29 cellular contexts compared by ENCODE assay signal in the genomic region with DNA sequence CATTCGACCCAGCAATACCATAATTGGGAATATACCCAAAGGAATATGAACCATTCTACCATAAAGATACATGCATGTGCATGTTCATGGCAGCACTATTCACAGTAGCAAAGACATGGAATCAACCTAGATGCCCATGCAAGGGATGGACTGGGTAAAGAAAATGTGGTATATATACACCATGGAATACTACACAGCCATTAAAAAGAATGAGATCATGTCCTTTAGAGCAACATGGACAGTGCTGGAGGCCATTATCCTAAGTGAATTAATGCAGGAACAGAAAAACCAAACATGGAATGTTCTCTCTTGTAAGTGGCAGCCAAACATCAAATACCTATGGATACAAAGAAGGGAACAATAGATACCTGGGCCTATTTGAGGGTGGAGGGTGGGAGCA. TPM values are rescaled to one million over a fixed set of nuclear protein-coding genes. Genes with fewer than 3 reads are reported as not detected.
"Had no signal": no experiment of that assay in that cellular context is flagged by ENCODE, and none has a peak within 500 bp of the region (broad histone marks: within the 10 kb centered on the region; RNA-seq: fewer than 3 reads in every experiment).

No MANE protein-coding gene starts in this region.

- H3K4me1 ChIP-seq: colonic mucosa had no signal

- H3K27me3 Mint-ChIP-seq: dendritic cell treated with granulocyte-macrophage colony-stimulating factor and Interleukin-4, amounts not matched to agents 40 ng/mL and 50 ng/mL, for 4 days; effector memory CD8-positive, alpha-beta T cell; naive B cell had no signal

- H3K4me3 ChIP-seq: colonic mucosa, esophagus squamous epithelium, gastrocnemius medialis, heart right ventricle, left lung, lower lobe of right lung, mucosa of descending colon had no signal

- H3K36me3 ChIP-seq: colonic mucosa, esophagus squamous epithelium, gastrocnemius medialis, heart right ventricle, left lung, lower lobe of right lung had no signal

- H3K9me3 Mint-ChIP-seq: dendritic cell treated with granulocyte-macrophage colony-stimulating factor and Interleukin-4, amounts not matched to agents 40 ng/mL and 50 ng/mL, for 4 days; effector memory CD8-positive, alpha-beta T cell had no signal

- DNase-seq: colonic mucosa; cortex of kidney; effector CD8-positive, alpha-beta T cell; effector memory CD8-positive, alpha-beta T cell; endodermal cell; erythroblast; esophagus squamous epithelium; foreskin fibroblast; foreskin melanocyte; gastrocnemius medialis; glutamatergic neuron; head of caudate nucleus; heart right ventricle; hippocampal formation; left cardiac atrium; left lung; left ventricle myocardium superior; lower lobe of right lung; mesenchymal stem cell; mucosa of descending colon; naive B cell had no signal

- H3K27me3 ChIP-seq: colonic mucosa, esophagus squamous epithelium, gastrocnemius medialis, heart right ventricle, left lung had no signal

- H3K9me3 ChIP-seq: colonic mucosa, esophagus squamous epithelium, gastrocnemius medialis, left lung, lower lobe of right lung, mucosa of descending colon had no signal

- FAIRE-seq: endometrium, islet of Langerhans, keratinocyte had no signal

- H3K27ac Mint-ChIP-seq: dendritic cell treated with granulocyte-macrophage colony-stimulating factor and Interleukin-4, amounts not matched to agents 40 ng/mL and 50 ng/mL, for 4 days; effector memory CD8-positive, alpha-beta T cell; endodermal cell; mesothelial cell of epicardium; naive B cell had no signal

- H3K4me3 Mint-ChIP-seq: dendritic cell treated with granulocyte-macrophage colony-stimulating factor and Interleukin-4, amounts not matched to agents 40 ng/mL and 50 ng/mL, for 4 days; effector memory CD8-positive, alpha-beta T cell; endodermal cell; mesothelial cell of epicardium had no signal

- H3K27ac ChIP-seq: colonic mucosa, epithelial cell of prostate, esophagus squamous epithelium, gastrocnemius medialis, heart right ventricle, left lung, lower lobe of right lung had no signal

- H3K4me1 Mint-ChIP-seq: mesothelial cell of epicardium had no signal

RNA-seq across cellular contexts. Expression of a gene that starts 32.7 kb away (rescaled TPM):
- total RNA-seq: esophagus mucosa, gastrocnemius medialis, left cardiac atrium, left ventricle myocardium superior, lower leg skin had no signal
- polyA plus RNA-seq: heart right ventricle, keratinocyte had no signal
